1 cellular context compared by ENCODE assay signal in the genomic region with DNA sequence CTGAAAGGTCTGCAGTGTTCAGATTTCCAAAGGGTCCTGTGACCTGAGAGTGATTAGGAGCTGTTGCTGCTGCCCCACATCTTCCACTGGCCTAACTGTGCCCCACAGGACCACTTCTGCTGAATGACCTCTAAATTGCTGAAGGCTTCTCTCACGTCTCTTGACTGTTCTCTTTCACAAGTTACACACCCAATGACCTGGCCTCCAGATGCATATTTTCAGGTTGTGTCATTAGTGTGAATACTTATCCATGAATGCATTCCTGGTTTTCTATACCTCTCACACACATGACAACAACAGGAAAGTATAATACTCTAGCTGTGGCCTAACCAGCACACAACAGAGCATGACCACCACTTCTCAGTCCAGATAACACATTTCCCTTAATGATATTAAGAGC.
TF ChIP-seq lines count a peak whose summit lies in the region.

No MANE protein-coding gene starts in this region.

TF ChIP-seq in H1, 55 proteins besides CTCF, POLR2A, EP300 and RAD21:
- TF ChIP-seq TAF1 (IDR thresholded peaks at IDR 0.05; ENCODE audit: low read depth, low read length) (no peak), PHF8 (conservative IDR thresholded peaks at IDR 0.05; ENCODE audit: low read depth, low read length) (no peak), RNF2 (IDR thresholded peaks at IDR 0.05; ENCODE audit: borderline replicate concordance, low read depth, low read length, missing control alignments, poor library complexity, severe bottlenecking) (no peak), KDM5A (IDR thresholded peaks at IDR 0.05; ENCODE audit: low read length) (no peak), SP4 (IDR thresholded peaks at IDR 0.05; ENCODE audit: low read length) (no peak), TBP (IDR thresholded peaks at IDR 0.05; ENCODE audit: low read depth, low read length) (no peak)
- TF ChIP-seq, protein P1, sequence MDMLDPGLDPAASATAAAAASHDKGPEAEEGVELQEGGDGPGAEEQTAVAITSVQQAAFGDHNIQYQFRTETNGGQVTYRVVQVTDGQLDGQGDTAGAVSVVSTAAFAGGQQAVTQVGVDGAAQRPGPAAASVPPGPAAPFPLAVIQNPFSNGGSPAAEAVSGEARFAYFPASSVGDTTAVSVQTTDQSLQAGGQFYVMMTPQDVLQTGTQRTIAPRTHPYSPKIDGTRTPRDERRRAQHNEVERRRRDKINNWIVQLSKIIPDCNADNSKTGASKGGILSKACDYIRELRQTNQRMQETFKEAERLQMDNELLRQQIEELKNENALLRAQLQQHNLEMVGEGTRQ (IDR thresholded peaks at IDR 0.05; ENCODE audit: low read length) = no peak
TF ChIP-seq in H1: peak in this region for 0.
